ENCODE assay signal across 9 cellular contexts in genomic region chr1:55893155-55893554, GRCh38.
A peak's percentile ranks its signal among the peaks of the same experiment; 100 is the strongest.
DNase-seq lines count a peak whose midpoint lies in the region; ATAC-seq, FAIRE-seq and TF ChIP-seq lines count a peak whose summit lies in the region.
"Had no signal": no experiment of that assay in that cellular context is flagged by ENCODE, and none has a peak within 500 bp of the region (broad histone marks: within the 10 kb centered on the region; RNA-seq: fewer than 3 reads in every experiment).

No MANE protein-coding gene starts in this region.

- H3K27ac Mint-ChIP-seq in astrocyte (ENCODE audit: unreplicated experiment) = no peak overlapping the region

- H3K4me3 Mint-ChIP-seq in astrocyte (ENCODE audit: unreplicated experiment) = no peak overlapping the region

- no peak overlapping the region for H3K27ac ChIP-seq in KMS-11
- H3K27ac ChIP-seq in astrocyte (ENCODE audit: low read depth, low read length) = no peak overlapping the region

- no peaks in the 10 kb centered on the region for H3K79me2 ChIP-seq in KMS-11 (ENCODE audit: insufficient read depth, low read depth)
- H3K79me2 ChIP-seq in astrocyte (ENCODE audit: insufficient read depth, low read length) = no peaks in the 10 kb centered on the region

- no peaks in the 10 kb centered on the region for H3K36me3 Mint-ChIP-seq in astrocyte (ENCODE audit: low read depth, unreplicated experiment)

- peaks cover 6% of the 10 kb centered on the region for H3K27me3 Mint-ChIP-seq in astrocyte (ENCODE audit: low read depth, unreplicated experiment)

- H2AFZ ChIP-seq in KMS-11 (ENCODE audit: low read depth) (no peak overlapping the region), astrocyte (ENCODE audit: low read depth, low read length) (no peak overlapping the region)

- H3K36me3 ChIP-seq in KMS-11 (ENCODE audit: insufficient read depth) (no peaks in the 10 kb centered on the region), astrocyte (ENCODE audit: insufficient read depth, low read length) (no peaks in the 10 kb centered on the region)

- no peak overlapping the region for H3K4me3 ChIP-seq in KMS-11 (IDR thresholded peaks at IDR 0.05; ENCODE audit: insufficient read depth, low read depth, low read length)
- no peak overlapping the region for H3K4me3 ChIP-seq in astrocyte (ENCODE audit: insufficient read depth, low read depth, low read length)

- H3K9me3 ChIP-seq in astrocyte (ENCODE audit: insufficient read depth, low read depth, low read length) = no peaks in the 10 kb centered on the region

- H3K27me3 ChIP-seq in KMS-11 (ENCODE audit: insufficient read depth, low read depth) = no peaks in the 10 kb centered on the region
- no peaks in the 10 kb centered on the region for H3K27me3 ChIP-seq in astrocyte (ENCODE audit: insufficient read depth, low read length)

- no peak overlapping the region for H3K9ac ChIP-seq in KMS-11
- H3K9ac ChIP-seq in astrocyte (ENCODE audit: low read length) = no peak overlapping the region

- no peak for ATAC-seq in GM21529 (IDR thresholded peaks at IDR 0.05; ENCODE audit: unreplicated experiment)

- no peak overlapping the region for H3K4me2 ChIP-seq in KMS-11
- no peak overlapping the region for H3K4me2 ChIP-seq in astrocyte (ENCODE audit: low read length)

- H3K4me1 ChIP-seq in KMS-11 (ENCODE audit: low read depth, poor library complexity, severe bottlenecking) (no peaks in the 10 kb centered on the region), astrocyte (ENCODE audit: insufficient read depth, low read length) (no peaks in the 10 kb centered on the region)

- no peak for FAIRE-seq in astrocyte (lab: Jason Lieb, UNC)
- FAIRE-seq: TTC549 had no signal

- H4K20me1 ChIP-seq in KMS-11 (ENCODE audit: insufficient read depth) = no peaks in the 10 kb centered on the region
- no peaks in the 10 kb centered on the region for H4K20me1 ChIP-seq in astrocyte (ENCODE audit: insufficient read depth, low read length)

- peaks cover 6% of the 10 kb centered on the region for H3K9me3 Mint-ChIP-seq in astrocyte (ENCODE audit: unreplicated experiment)

- DNase-seq in GDM1 (lab: John Stamatoyannopoulos, UW) (peak; percentile 1), astrocyte (ENCODE audit: low read depth) (peak; percentile 57), lung microvascular endothelial cell (ENCODE audit: low read depth in 2 of 2) (peak; percentile 53 to 63), amniotic stem cell (lab: John Stamatoyannopoulos, UW) (no peak), DMS79 treated with DMSO at 0.1 percent for 48 hours (lab: John Stamatoyannopoulos, UW) (no peak), NCI-H2107 treated with DMSO at 0.1 percent for 48 hours (lab: John Stamatoyannopoulos, UW; ENCODE audit: unreplicated experiment) (no peak)

- H3K4me1 Mint-ChIP-seq in astrocyte (ENCODE audit: low read depth, unreplicated experiment) = no peaks in the 10 kb centered on the region

- TF ChIP-seq CTCF in KMS-11 (conservative IDR thresholded peaks at IDR 0.05; ENCODE audit: low read depth, low read length) (peak; percentile 49), astrocyte (IDR thresholded peaks at IDR 0.05; ENCODE audit: insufficient read depth, low read depth, low read length) (peak; percentile 40)

Comparison
In these comparisons a context has a peak if more than half of its experiments do, and no peak if none do; other contexts are left out.
1. DNase-seq: peak in GDM1 (single experiment), astrocyte (single experiment) and lung microvascular endothelial cell (2 of 2); none in amniotic stem cell (single experiment), DMS79 treated with DMSO at 0.1 percent for 48 hours (single experiment) and NCI-H2107 treated with DMSO at 0.1 percent for 48 hours (single experiment).